Comparison of ENCODE assay signal across 1 cellular context in genomic region chr15:80152896-80153876, GRCh38.
TF ChIP-seq lines count a peak whose summit lies in the region.

TSS of gene FAH (plus strand) at chr15:80152999. CDS start at chr15:80153055, 56 bp downstream.

TF ChIP-seq in H1, 55 proteins besides CTCF, POLR2A, EP300 and RAD21 (continued from another document):
- TF ChIP-seq SAP30 (IDR thresholded peaks at IDR 0.05; ENCODE audit: insufficient read depth, insufficient replicate concordance, low read length), result peak; percentile 73
- peak; percentile 48 for TF ChIP-seq KDM4A (IDR thresholded peaks at IDR 0.05; ENCODE audit: low read depth, low read length, severe bottlenecking)
- no peak for TF ChIP-seq CHD2 (IDR thresholded peaks at IDR 0.05; ENCODE audit: low read length)
- TF ChIP-seq USF2 (IDR thresholded peaks at IDR 0.05; ENCODE audit: low read length), result no peak
- peak; percentile 66 for TF ChIP-seq BACH1 (IDR thresholded peaks at IDR 0.05; ENCODE audit: low read length)
- no peak for TF ChIP-seq EZH2 (IDR thresholded peaks at IDR 0.05; ENCODE audit: low read depth, low read length, severe bottlenecking)
- TF ChIP-seq RNF2 (IDR thresholded peaks at IDR 0.05; ENCODE audit: borderline replicate concordance, low read depth, low read length, missing control alignments, poor library complexity, severe bottlenecking), result no peak
- peak; percentile 59 to 80; a peak in 2 of 4 replicates for TF ChIP-seq HDAC2 (IDR thresholded peaks at IDR 0.05; ENCODE audit: borderline replicate concordance in 1 of 2, low read depth in 2 of 2, low read length in 2 of 2)
- no peak for TF ChIP-seq EGR1 (IDR thresholded peaks at IDR 0.05; ENCODE audit: borderline replicate concordance, low read depth, low read length)
- no peak for TF ChIP-seq TCF12 (IDR thresholded peaks at IDR 0.05; ENCODE audit: low read depth, low read length)
- TF ChIP-seq PHF8 (conservative IDR thresholded peaks at IDR 0.05; ENCODE audit: low read depth, low read length), result 0 out of 2 replicates have a peak, but pooled peaks have one; percentile 18
- TF ChIP-seq SP1 (IDR thresholded peaks at IDR 0.05; ENCODE audit: low read depth, low read length), result no peak
- TF ChIP-seq FOSL1 (IDR thresholded peaks at IDR 0.05; ENCODE audit: insufficient read depth, low read depth, low read length), result no peak
- TF ChIP-seq SIN3A (conservative IDR thresholded peaks at IDR 0.05 in 1 of 2, IDR thresholded peaks at IDR 0.05 in 1 of 2; ENCODE audit: low read depth in 1 of 2, low read length in 2 of 2), result no peak; a peak in 1 of 4 replicates
- 0 out of 2 replicates have a peak, but pooled peaks have one; percentile 19 for TF ChIP-seq TBP (IDR thresholded peaks at IDR 0.05; ENCODE audit: low read depth, low read length)
- peak; percentile 31 for TF ChIP-seq POLR2AphosphoS5 (IDR thresholded peaks at IDR 0.05; ENCODE audit: low read depth, low read length)
- TF ChIP-seq ASH2L (IDR thresholded peaks at IDR 0.05; ENCODE audit: low read length), result peak; percentile 62
- TF ChIP-seq HDAC6 (IDR thresholded peaks at IDR 0.05; ENCODE audit: low read depth, low read length), result no peak
- peak; percentile 59 for TF ChIP-seq MAX (IDR thresholded peaks at IDR 0.05)
- peak; percentile 6; the same call in 1 of the 2 replicates for TF ChIP-seq TAF1 (IDR thresholded peaks at IDR 0.05; ENCODE audit: low read depth, low read length)
- no peak for TF ChIP-seq CBX5 (IDR thresholded peaks at IDR 0.05; ENCODE audit: low read depth, low read length)
- TF ChIP-seq CHD7 (IDR thresholded peaks at IDR 0.05; ENCODE audit: insufficient replicate concordance, low read length), result no peak
